16 cellular contexts compared by ENCODE assay signal in genomic region chr6:52376763-52377162, GRCh38. TPM values are rescaled to one million over a fixed set of nuclear protein-coding genes. Genes with fewer than 3 reads are reported as not detected.
DNase-seq lines count a peak whose midpoint lies in the region; ATAC-seq and TF ChIP-seq lines count a peak whose summit lies in the region.
"Had no signal": no experiment of that assay in that cellular context is flagged by ENCODE, and none has a peak within 500 bp of the region (broad histone marks: within the 10 kb centered on the region; RNA-seq: fewer than 3 reads in every experiment).

No MANE protein-coding gene starts in this region.

- POLR2A ChIA-PET in activated CD4-positive, alpha-beta T cell treated with anti-CD3 and anti-CD28 coated beads for 36 hours (lab: Charles Lee) = interaction anchor here (0.6 kb wide), 1 partner anchor 164 kb away, joined by 3 read pairs; no protein-coding TSS in a partner anchor

- H3K4me3 ChIP-seq in MM.1S (ENCODE audit: low read length) (no peak overlapping the region), neutrophil (ENCODE audit: low read depth in 1 of 2, low read length in 1 of 2) (no peak overlapping the region)
- H3K4me3 ChIP-seq: psoas muscle, SJCRH30 had no signal

- CTCF ChIA-PET in activated CD4-positive, alpha-beta T cell treated with anti-CD3 and anti-CD28 coated beads for 36 hours (lab: Charles Lee) = interaction anchor here (0.9 to 1.5 kb wide), 2 partner anchors 21 to 275 kb away, joined by 3 to 6 read pairs; no protein-coding TSS in a partner anchor

- H3K4me1 ChIP-seq in MM.1S (ENCODE audit: low read length) = peaks cover 29% of the 10 kb centered on the region
- peaks cover 9 to 12% of the 10 kb centered on the region in 2 experiments for H3K4me1 ChIP-seq in neutrophil (ENCODE audit: control insufficient read depth in 1 of 2, insufficient read depth in 1 of 2, low read depth in 1 of 2, low read length in 1 of 2)
- H3K4me1 ChIP-seq: psoas muscle had no signal

- H3K9me3 Mint-ChIP-seq in activated CD4-positive, alpha-beta T cell treated with anti-CD3 and anti-CD28 coated beads for 36 hours (ENCODE audit: low read depth) = peaks cover 15% of the 10 kb centered on the region

- H3K4me3 Mint-ChIP-seq in activated CD4-positive, alpha-beta T cell treated with anti-CD3 and anti-CD28 coated beads for 36 hours = no peak overlapping the region

- H3K27me3 Mint-ChIP-seq in activated CD4-positive, alpha-beta T cell treated with anti-CD3 and anti-CD28 coated beads for 36 hours = no peaks in the 10 kb centered on the region

- no peak overlapping the region for H2AFZ ChIP-seq in MM.1S (ENCODE audit: low read length)

- peaks cover 28% of the 10 kb centered on the region for H3K36me3 Mint-ChIP-seq in activated CD4-positive, alpha-beta T cell treated with anti-CD3 and anti-CD28 coated beads for 36 hours (ENCODE audit: low read depth)

- no peaks in the 10 kb centered on the region for H3K27me3 ChIP-seq in MM.1S (replicated peaks; ENCODE audit: insufficient read depth, low read length)
- H3K27me3 ChIP-seq in neutrophil = no peaks in the 10 kb centered on the region
- H3K27me3 ChIP-seq: SJCRH30 had no signal

- peaks cover 55% of the 10 kb centered on the region for H3K4me1 Mint-ChIP-seq in activated CD4-positive, alpha-beta T cell treated with anti-CD3 and anti-CD28 coated beads for 36 hours

- peaks cover 22% of the 10 kb centered on the region for H3F3A ChIP-seq in MM.1S (ENCODE audit: insufficient read depth, low read length)

- no peak for TF ChIP-seq CTCF in MM.1S (IDR thresholded peaks at IDR 0.05; ENCODE audit: low read length)
- no peak for TF ChIP-seq CTCF in neutrophil (IDR thresholded peaks at IDR 0.05)

- peak overlapping the region; percentile 49 for H3K27ac Mint-ChIP-seq in activated CD4-positive, alpha-beta T cell treated with anti-CD3 and anti-CD28 coated beads for 36 hours

- intact Hi-C loops in activated CD4-positive, alpha-beta T cell treated with anti-CD3 and anti-CD28 coated beads for 36 hours (cut with DNase I, micrococcal nuclease) = no loop called here

- H3K36me3 ChIP-seq in MM.1S (replicated peaks; ENCODE audit: insufficient read depth, low read length) (no peaks in the 10 kb centered on the region), neutrophil (peaks cover 16% of the 10 kb centered on the region)
- H3K36me3 ChIP-seq: SJCRH30 had no signal

- peak; percentile 30 for ATAC-seq in activated CD4-positive, alpha-beta T cell treated with anti-CD3 and anti-CD28 coated beads for 36 hours
- ATAC-seq in HG03460 (IDR thresholded peaks at IDR 0.05; ENCODE audit: unreplicated experiment) (no peak), GM21515 (IDR thresholded peaks at IDR 0.05; ENCODE audit: unreplicated experiment) (no peak)
- ATAC-seq: psoas muscle had no signal

- no peak for DNase-seq in activated CD4-positive, alpha-beta T cell treated with anti-CD3 and anti-CD28 coated beads for 36 hours
- DNase-seq in activated CD4-positive, alpha-beta T cell treated with anti-CD3 and anti-CD28 coated beads, Interleukin-2, amount 50 U/mL, for 48 hours = no peak
- DNase-seq in MM.1S (peak; percentile 63), caudate nucleus (lab: John Stamatoyannopoulos, UW) (peak in 18 of 61 donors; percentile 4 to 47 (median 18)), NCI-H82 (lab: John Stamatoyannopoulos, UW) (no peak)
- DNase-seq: 8988T; activated CD4-positive, alpha-beta T cell treated with anti-CD3 and anti-CD28 coated beads for 4 hours; aorta; NCI-H1092; NCI-H2171 treated with DMSO at 0.1 percent for 48 hours; psoas muscle; SJCRH30 had no signal

- H3K9ac ChIP-seq in MM.1S (ENCODE audit: low read length) = peak overlapping the region; percentile 19; the same call in 1 of the 2 replicates

- H3K9me2 ChIP-seq in MM.1S (replicated peaks; ENCODE audit: insufficient read depth, low read length) = no peaks in the 10 kb centered on the region

- H4K20me1 ChIP-seq in MM.1S (ENCODE audit: insufficient read depth, low read length) = no peaks in the 10 kb centered on the region

- H3K9me3 ChIP-seq in MM.1S (replicated peaks; ENCODE audit: insufficient read depth, low read length) (no peaks in the 10 kb centered on the region), neutrophil (no peaks in the 10 kb centered on the region)
- H3K9me3 ChIP-seq: psoas muscle, SJCRH30 had no signal

- no peaks in the 10 kb centered on the region for H3K79me2 ChIP-seq in MM.1S (ENCODE audit: low read length)

- peak overlapping the region; percentile 71 for H3K4me2 ChIP-seq in MM.1S (ENCODE audit: low read depth, low read length)

- H3K27ac ChIP-seq in MM.1S (ENCODE audit: low read length) = peak overlapping the region; percentile 53; the same call in 1 of the 2 replicates
- peak overlapping the region; percentile 82 for H3K27ac ChIP-seq in caudate nucleus (ENCODE audit: low read depth, low read length)
- H3K27ac ChIP-seq in neutrophil = peak overlapping the region; percentile 4
- H3K27ac ChIP-seq: C4-2B, psoas muscle, SJCRH30 had no signal

RNA-seq across cellular contexts. Expression of gene PAQR8, which starts 14.8 kb away (rescaled TPM):
- total RNA-seq in activated CD4-positive, alpha-beta T cell treated with anti-CD3 and anti-CD28 coated beads for 36 hours = 1 to 10 TPM; 9.0 to 9.1 TPM

RNA-seq across cellular contexts. Expression of gene EFHC1, which starts 43.4 kb away (rescaled TPM):
- total RNA-seq in activated CD4-positive, alpha-beta T cell treated with anti-CD3 and anti-CD28 coated beads for 36 hours = 1 to 10 TPM; 2.2 to 3.6 TPM

Comparison
In these comparisons a context has a peak if more than half of its experiments do, and no peak if none do; other contexts are left out.
1. H3K27ac ChIP-seq: peak in every context shown above with its lines; median percentile 82 in caudate nucleus; 53 in MM.1S; 4 in neutrophil.